15 cellular contexts compared by ENCODE assay signal in genomic region chr4:122759639-122760310, GRCh38. TPM values are rescaled to one million over a fixed set of nuclear protein-coding genes. Genes with fewer than 3 reads are reported as not detected.
DNase-seq lines count a peak whose midpoint lies in the region; ATAC-seq and TF ChIP-seq lines count a peak whose summit lies in the region.
"Had no signal": no experiment of that assay in that cellular context is flagged by ENCODE, and none has a peak within 500 bp of the region (broad histone marks: within the 10 kb centered on the region; RNA-seq: fewer than 3 reads in every experiment).

No MANE protein-coding gene starts in this region.

- H3K36me3 ChIP-seq in cardiac muscle cell: no peaks in the 10 kb centered on the region
- no peaks in the 10 kb centered on the region for H3K36me3 ChIP-seq in smooth muscle cell (ENCODE audit: low read depth)

- H3K4me3 ChIP-seq in cardiac muscle cell: no peak overlapping the region
- no peak overlapping the region for H3K4me3 ChIP-seq in epithelial cell of esophagus (ENCODE audit: low read length)
- no peak overlapping the region for H3K4me3 ChIP-seq in smooth muscle cell
- H3K4me3 ChIP-seq: lung had no signal

- H2AFZ ChIP-seq in smooth muscle cell (ENCODE audit: low read depth): peak overlapping the region; percentile 72
- H2AFZ ChIP-seq: parathyroid adenoma had no signal

- TF ChIP-seq CTCF in cardiac muscle cell (IDR thresholded peaks at IDR 0.05; ENCODE audit: low read depth, low read length) (peak; percentile 58), RWPE1 (conservative IDR thresholded peaks at IDR 0.05; ENCODE audit: low read depth) (peak; percentile 58), epithelial cell of esophagus (IDR thresholded peaks at IDR 0.05; ENCODE audit: insufficient read depth, low read depth, low read length, missing control alignments) (peak; percentile 24), smooth muscle cell (IDR thresholded peaks at IDR 0.05; ENCODE audit: borderline replicate concordance, insufficient read depth, poor library complexity, severe bottlenecking) (peak; percentile 37)

- H3K79me2 ChIP-seq in smooth muscle cell (ENCODE audit: low read depth): no peaks in the 10 kb centered on the region
- H3K79me2 ChIP-seq: parathyroid adenoma had no signal

- no peak overlapping the region for H3K4me2 ChIP-seq in smooth muscle cell

- H3K4me1 ChIP-seq in cardiac muscle cell (ENCODE audit: low read depth) (no peaks in the 10 kb centered on the region), smooth muscle cell (ENCODE audit: low read depth) (peaks cover 24% of the 10 kb centered on the region)
- H3K4me1 ChIP-seq: parathyroid adenoma had no signal

- CTCF ChIA-PET in RWPE1 (lab: Yijun Ruan, JAX): interaction anchor here (0.7 kb wide), 1 partner anchor 171 kb away, joined by 3 read pairs; no protein-coding TSS in a partner anchor

- WGBS in smooth muscle cell (ENCODE audit: low lambda C conversion rate): 53% methylated on average over 3 of the region's 3 CpGs

- H3K27ac ChIP-seq in cardiac muscle cell: no peak overlapping the region
- H3K27ac ChIP-seq in RWPE1: no peak overlapping the region
- no peak overlapping the region for H3K27ac ChIP-seq in smooth muscle cell (ENCODE audit: low read depth)
- H3K27ac ChIP-seq: parathyroid adenoma had no signal

- no peaks in the 10 kb centered on the region for H3F3A ChIP-seq in smooth muscle cell (ENCODE audit: low read depth)

- ATAC-seq in left ventricle myocardium superior (no peak), GM19328 (IDR thresholded peaks at IDR 0.05; ENCODE audit: unreplicated experiment) (no peak)
- ATAC-seq: stimulated activated effector memory CD8-positive, alpha-beta T cell treated with anti-CD3 and anti-CD28 coated beads, Interleukin-12 subunit alpha, Interleukin-12 subunit beta, amount 100 ng/mL, for 72 hours; T-helper 17 cell had no signal

- peak in 1 of 2 donors; percentile 39 for DNase-seq in cardiac muscle cell (ENCODE audit: low read depth in 1 of 2, low spot score in 1 of 2)
- no peak for DNase-seq in left ventricle myocardium superior
- DNase-seq in RWPE1 (ENCODE audit: low spot score): no peak
- DNase-seq in epithelial cell of esophagus (ENCODE audit: low read depth): no peak
- DNase-seq in smooth muscle cell (lab: John Stamatoyannopoulos, UW; ENCODE audit: unreplicated experiment): no peak
- no peak for DNase-seq in NCI-H2227 (lab: John Stamatoyannopoulos, UW; ENCODE audit: unreplicated experiment)
- DNase-seq in nucleus accumbens (lab: John Stamatoyannopoulos, UW): no peak
- DNase-seq: CD4-positive, CD25-positive, alpha-beta regulatory T cell; hippocampal formation; NCI-H146; T-helper 17 cell had no signal

- H3K9me3 ChIP-seq in cardiac muscle cell (ENCODE audit: low read depth): no peaks in the 10 kb centered on the region
- H3K9me3 ChIP-seq in smooth muscle cell (replicated peaks; ENCODE audit: low read depth): no peaks in the 10 kb centered on the region

- no peak overlapping the region for H3K9ac ChIP-seq in smooth muscle cell (ENCODE audit: low read depth)
- H3K9ac ChIP-seq: parathyroid adenoma had no signal

- H3K27me3 ChIP-seq in cardiac muscle cell (no peaks in the 10 kb centered on the region), smooth muscle cell (ENCODE audit: low read depth) (no peaks in the 10 kb centered on the region)

- intact Hi-C loops in left ventricle myocardium superior (cut with micrococcal nuclease): loop anchor here (5.0 kb wide), 2 partner anchors 153 to 173 kb away; no protein-coding TSS in a partner anchor

- POLR2A ChIA-PET in RWPE1 (lab: Yijun Ruan, JAX; ENCODE audit: low non-redundant PET): no interaction called here

- H4K20me1 ChIP-seq in smooth muscle cell (ENCODE audit: low read depth): no peaks in the 10 kb centered on the region

RNA-seq across cellular contexts. Expression of gene BBS12, which starts 27.3 kb away (rescaled TPM):
- total RNA-seq in cardiac muscle cell: 3.2 and 4.9 TPM in 2 replicates
- polyA plus RNA-seq in cardiac muscle cell: 7.4 and 9.9 TPM in 2 replicates
- total RNA-seq in left ventricle myocardium superior: 5.5 TPM
- total RNA-seq in smooth muscle cell: 3.0 and 3.6 TPM in 2 replicates
- polyA plus RNA-seq in smooth muscle cell: 2.7 and 3.7 TPM in 2 replicates
